ENCODE assay signal across 23 cellular contexts in genomic region chr1:197845886-197846285, GRCh38. TPM values are rescaled to one million over a fixed set of nuclear protein-coding genes. Genes with fewer than 3 reads are reported as not detected.
DNase-seq lines count a peak whose midpoint lies in the region; ATAC-seq, FAIRE-seq and TF ChIP-seq lines count a peak whose summit lies in the region.
"Had no signal": no experiment of that assay in that cellular context is flagged by ENCODE, and none has a peak within 500 bp of the region (broad histone marks: within the 10 kb centered on the region; RNA-seq: fewer than 3 reads in every experiment).

No MANE protein-coding gene starts in this region.

- no peaks in the 10 kb centered on the region for H3K9me3 Mint-ChIP-seq in progenitor cell of endocrine pancreas (ENCODE audit: low read depth)
- H3K9me3 Mint-ChIP-seq: CD4-positive, CD25-positive, alpha-beta regulatory T cell; GM23338 had no signal

- no peaks in the 10 kb centered on the region for H3F3A ChIP-seq in smooth muscle cell (ENCODE audit: low read depth)

- H3K79me2 ChIP-seq in HepG2 (ENCODE audit: insufficient read depth, low read length) (no peaks in the 10 kb centered on the region), K562 (ENCODE audit: control insufficient read depth, insufficient read depth, low read length) (no peaks in the 10 kb centered on the region), smooth muscle cell (ENCODE audit: low read depth) (no peaks in the 10 kb centered on the region)

- TF ChIP-seq RAD21 in HepG2 (CRISPR knock-in tag; IDR thresholded peaks at IDR 0.05) = no peak
- no peak for TF ChIP-seq RAD21 in K562 (CRISPR knock-in tag; conservative IDR thresholded peaks at IDR 0.05 in 1 of 2, IDR thresholded peaks at IDR 0.05 in 1 of 2)

- TF ChIP-seq EP300 in HepG2 (IDR thresholded peaks at IDR 0.05; ENCODE audit: low read depth in 2 of 2, low read length in 2 of 2) (no peak), HepG2 (CRISPR knock-in tag; IDR thresholded peaks at IDR 0.05; ENCODE audit: borderline replicate concordance) (no peak), K562 (IDR thresholded peaks at IDR 0.05; ENCODE audit: low read length) (no peak)

- H3K27ac ChIP-seq in HepG2 (ENCODE audit: extremely low read length, insufficient read depth, low read length) (no peak overlapping the region), right lobe of liver (no peak overlapping the region), K562 (ENCODE audit: extremely low read depth, low read depth, low read length) (no peak overlapping the region), smooth muscle cell (ENCODE audit: low read depth) (no peak overlapping the region)
- H3K27ac ChIP-seq: 22Rv1, BLaER1, C4-2B had no signal

- H4K20me1 ChIP-seq in HepG2 (ENCODE audit: insufficient read depth, low read length) = no peaks in the 10 kb centered on the region
- no peaks in the 10 kb centered on the region for H4K20me1 ChIP-seq in K562 (replicated peaks; ENCODE audit: control insufficient read depth, insufficient read depth, low read length)
- H4K20me1 ChIP-seq in smooth muscle cell (ENCODE audit: low read depth) = no peaks in the 10 kb centered on the region
- H4K20me1 ChIP-seq: BLaER1 had no signal

- no peak overlapping the region for H3K27ac Mint-ChIP-seq in progenitor cell of endocrine pancreas
- H3K27ac Mint-ChIP-seq: B cell; CD8-positive, alpha-beta memory T cell; GM23338 had no signal

- no peak overlapping the region for H3K4me3 ChIP-seq in HepG2 (replicated peaks in 1 of 3; ENCODE audit: insufficient read depth in 1 of 3, low read depth in 2 of 3, low read length in 3 of 3)
- H3K4me3 ChIP-seq in right lobe of liver = no peak overlapping the region
- H3K4me3 ChIP-seq in K562 = no peak overlapping the region
- H3K4me3 ChIP-seq in smooth muscle cell = no peak overlapping the region
- H3K4me3 ChIP-seq: BLaER1, GM23338, HAP-1 had no signal

- no peak for ATAC-seq in HepG2
- no peak for ATAC-seq in right lobe of liver
- no peak for ATAC-seq in K562
- ATAC-seq: GM23338 had no signal

- H3K36me3 Mint-ChIP-seq in progenitor cell of endocrine pancreas (ENCODE audit: insufficient read depth) = no peaks in the 10 kb centered on the region
- H3K36me3 Mint-ChIP-seq: CD4-positive, CD25-positive, alpha-beta regulatory T cell; CD8-positive, alpha-beta memory T cell had no signal

- H3K4me1 Mint-ChIP-seq in progenitor cell of endocrine pancreas (ENCODE audit: low read depth) = no peaks in the 10 kb centered on the region
- H3K4me1 Mint-ChIP-seq: B cell; CD8-positive, alpha-beta memory T cell had no signal

- H3K4me1 ChIP-seq in HepG2 (ENCODE audit: insufficient read depth, low read length) (no peaks in the 10 kb centered on the region), right lobe of liver (no peaks in the 10 kb centered on the region), K562 (replicated peaks in 1 of 2; ENCODE audit: control insufficient read depth in 2 of 2, insufficient read depth in 2 of 2, low read length in 2 of 2) (peaks cover 0 to 7% of the 10 kb centered on the region in 2 experiments; a peak in 3 of 5 replicates), smooth muscle cell (ENCODE audit: low read depth) (peaks cover 5% of the 10 kb centered on the region)
- H3K4me1 ChIP-seq: BLaER1 had no signal

- no peak for TF ChIP-seq CTCF in HepG2 (CRISPR knock-in tag; IDR thresholded peaks at IDR 0.05)
- no peak for TF ChIP-seq CTCF in right lobe of liver (IDR thresholded peaks at IDR 0.05)
- TF ChIP-seq CTCF in K562 (IDR thresholded peaks at IDR 0.05 in 2 of 3, conservative IDR thresholded peaks at IDR 0.05 in 1 of 3; ENCODE audit: insufficient read depth in 2 of 3, low read depth in 1 of 3, low read length in 3 of 3) = no peak
- no peak for TF ChIP-seq CTCF in smooth muscle cell (IDR thresholded peaks at IDR 0.05; ENCODE audit: borderline replicate concordance, insufficient read depth, poor library complexity, severe bottlenecking)
- no peak for TF ChIP-seq CTCF in progenitor cell of endocrine pancreas (IDR thresholded peaks at IDR 0.05; ENCODE audit: unreplicated experiment)

- no peaks in the 10 kb centered on the region for H3K9me1 ChIP-seq in K562 (ENCODE audit: control insufficient read depth, insufficient read depth, low read length)

- in situ Hi-C loops in HepG2 (cut with HindIII; ENCODE audit: extremely low pct_ligation_motif_present, low pct_unique_long_range_greater_than_20kb) = no loop called here
- in situ Hi-C loops in K562 (cut with MboI) = no loop called here

- intact Hi-C loops in HepG2 (cut with micrococcal nuclease; ENCODE audit: unreplicated experiment) = no loop called here
- intact Hi-C loops in right lobe of liver (cut with DNase I) = no loop called here
- intact Hi-C loops in K562 (cut with micrococcal nuclease) = no loop called here
- intact Hi-C loops in posterior vena cava (cut with DNase I) = no loop called here

- no peaks in the 10 kb centered on the region for H3K27me3 Mint-ChIP-seq in progenitor cell of endocrine pancreas
- H3K27me3 Mint-ChIP-seq: B cell had no signal

- CTCF ChIA-PET in HepG2 (lab: Yijun Ruan, JAX; ENCODE audit: low intra/inter-chr PET ratio, low total read pairs) = no interaction called here
- CTCF ChIA-PET in K562 (lab: Yijun Ruan, JAX; ENCODE audit: low intra/inter-chr PET ratio) = no interaction called here

- H3K27me3 ChIP-seq in HepG2 (ENCODE audit: control insufficient read depth in 1 of 2, insufficient read depth in 2 of 2, low read length in 2 of 2) = no peaks in the 10 kb centered on the region
- no peaks in the 10 kb centered on the region for H3K27me3 ChIP-seq in right lobe of liver
- no peaks in the 10 kb centered on the region for H3K27me3 ChIP-seq in K562 (ENCODE audit: control insufficient read depth in 2 of 2, insufficient read depth in 2 of 2, low read length in 2 of 2)
- H3K27me3 ChIP-seq in smooth muscle cell (ENCODE audit: low read depth) = no peaks in the 10 kb centered on the region
- H3K27me3 ChIP-seq: BLaER1 had no signal

- POLR2A ChIA-PET in HepG2 (lab: Yijun Ruan, JAX) = no interaction called here
- POLR2A ChIA-PET in K562 (lab: Yijun Ruan, JAX) = no interaction called here

- DNase-seq in HepG2 (ENCODE audit: low spot score) = no peak
- DNase-seq in right lobe of liver = no peak
- no peak for DNase-seq in K562 (ENCODE audit: extremely low read depth in 1 of 4, low spot score in 3 of 4)
- DNase-seq in smooth muscle cell (lab: John Stamatoyannopoulos, UW; ENCODE audit: unreplicated experiment) = no peak
- no peak for DNase-seq in posterior vena cava (ENCODE audit: low spot score)
- DNase-seq in activated naive CD4-positive, alpha-beta T cell treated with Interleukin-2 at 50 U/mL for 16 hours = no peak
- DNase-seq in progenitor cell of endocrine pancreas (ENCODE audit: low spot score, unreplicated experiment) = no peak
- DNase-seq: CD4-positive, CD25-positive, alpha-beta regulatory T cell; CD8-positive, alpha-beta memory T cell; DMS53; DMS79 treated with DMSO at 0.1 percent for 48 hours; GF-D8 had no signal

- FAIRE-seq in HepG2 (lab: Jason Lieb, UNC) (no peak), K562 (lab: Jason Lieb, UNC) (no peak), islet of Langerhans (lab: Jason Lieb, UNC) (peak; percentile 43)
- FAIRE-seq: A204.1, GM12891, GM18507, H54 had no signal

- no peak overlapping the region for H3K9ac ChIP-seq in HepG2 (ENCODE audit: insufficient read depth, low read depth, low read length)
- H3K9ac ChIP-seq in K562 (ENCODE audit: insufficient read depth in 1 of 2, low read depth in 2 of 2, low read length in 2 of 2) = no peak overlapping the region
- no peak overlapping the region for H3K9ac ChIP-seq in smooth muscle cell (ENCODE audit: low read depth)
- H3K9ac ChIP-seq: BLaER1 had no signal

- WGBS in HepG2 (ENCODE audit: low lambda C conversion rate) = 89% methylated on average over 1 of the region's 1 CpG
- 88% methylated on average over 1 of the region's 1 CpG for WGBS in right lobe of liver (ENCODE audit: insufficient coverage, low coverage, low lambda C conversion rate, missing lambda C conversion rate)
- WGBS in K562 (ENCODE audit: insufficient coverage, low coverage, missing lambda C conversion rate) = 44% methylated on average over 1 of the region's 1 CpG
- WGBS in smooth muscle cell (ENCODE audit: low lambda C conversion rate) = 100% methylated on average over 1 of the region's 1 CpG

- H2AFZ ChIP-seq in HepG2 (ENCODE audit: low read length) = no peak overlapping the region
- no peak overlapping the region for H2AFZ ChIP-seq in K562 (ENCODE audit: low read depth, low read length)
- H2AFZ ChIP-seq in smooth muscle cell (ENCODE audit: low read depth) = peak overlapping the region; percentile 8

- H3K36me3 ChIP-seq in HepG2 (replicated peaks in 1 of 2; ENCODE audit: control insufficient read depth in 1 of 2, insufficient read depth in 2 of 2, low read length in 2 of 2) = no peaks in the 10 kb centered on the region
- H3K36me3 ChIP-seq in right lobe of liver = no peaks in the 10 kb centered on the region
- no peaks in the 10 kb centered on the region for H3K36me3 ChIP-seq in K562 (ENCODE audit: control insufficient read depth, insufficient read depth, low read length)
- no peaks in the 10 kb centered on the region for H3K36me3 ChIP-seq in smooth muscle cell (ENCODE audit: low read depth)
- H3K36me3 ChIP-seq: BLaER1, HAP-1 had no signal

- no peak overlapping the region for H3K4me3 Mint-ChIP-seq in progenitor cell of endocrine pancreas (ENCODE audit: low read depth)
- H3K4me3 Mint-ChIP-seq: B cell; CD4-positive, CD25-positive, alpha-beta regulatory T cell; CD8-positive, alpha-beta memory T cell; GM23338 had no signal

- H3K4me2 ChIP-seq in HepG2 (ENCODE audit: low read depth, low read length) (no peak overlapping the region), K562 (ENCODE audit: insufficient read depth, low read length) (no peak overlapping the region), smooth muscle cell (no peak overlapping the region)
- H3K4me2 ChIP-seq: BLaER1, GM23338 had no signal

- TF ChIP-seq POLR2A in HepG2 (IDR thresholded peaks at IDR 0.05; ENCODE audit: insufficient read depth in 1 of 2, low read depth in 2 of 2, low read length in 2 of 2) (no peak), right lobe of liver (IDR thresholded peaks at IDR 0.05) (no peak), K562 (conservative IDR thresholded peaks at IDR 0.05) (no peak)

- no TSS peak for BruUV-seq in HepG2 (replicated peaks; lab: Mats Ljungman, UMichigan)
- no TSS peak for BruUV-seq in K562 (replicated peaks; lab: Mats Ljungman, UMichigan)

- H3K9me3 ChIP-seq in HepG2 (ENCODE audit: low read length) (no peaks in the 10 kb centered on the region), right lobe of liver (no peaks in the 10 kb centered on the region), K562 (replicated peaks; ENCODE audit: control insufficient read depth, insufficient read depth, low read depth, low read length) (no peaks in the 10 kb centered on the region), smooth muscle cell (replicated peaks; ENCODE audit: low read depth) (no peaks in the 10 kb centered on the region)
- H3K9me3 ChIP-seq: BLaER1, HAP-1 had no signal

RNA-seq across cellular contexts. Expression of gene C1orf53, which starts 56.5 kb away (rescaled TPM):
- 8.5 and 10.1 TPM in 2 replicates for total RNA-seq in HepG2 (2016; rRNA removed; fragmentation: Illumina TruSeq; extraction: Trizol)
- total RNA-seq in HepG2 (2016; cell fraction: cytosol; rRNA removed; fragmentation: Illumina TruSeq; extraction: Trizol; ENCODE audit: low read depth) = 28.8 and 32.5 TPM in 2 replicates
- 9.8 and 11.1 TPM in 2 replicates for total RNA-seq in HepG2 (2016; cell fraction: insoluble cytoplasmic fraction; rRNA removed; fragmentation: Illumina TruSeq; extraction: Trizol)
- 16.0 and 23.8 TPM in 2 replicates for total RNA-seq in HepG2 (2016; cell fraction: membrane; rRNA removed; fragmentation: Illumina TruSeq; extraction: Trizol)
- 2.7 and 4.2 TPM in 2 replicates for total RNA-seq in HepG2 (2016; cell fraction: nucleus; rRNA removed; fragmentation: Illumina TruSeq; extraction: Trizol)
- 4.7 and 5.8 TPM in 2 replicates for polyA plus RNA-seq in HepG2 (2011; rRNA removed)
- 3.7 and 6.1 TPM in 2 replicates for polyA plus RNA-seq in HepG2 (2011; cell fraction: cytosol; rRNA removed)
- polyA plus RNA-seq in HepG2 (2011; cell fraction: nucleus; rRNA removed) = 2.3 and 3.2 TPM in 2 replicates
- 1.9 and 5.4 TPM in 2 replicates for polyA plus RNA-seq in HepG2 (2012)
- polyA plus RNA-seq in HepG2 (2016; cell fraction: cytosol; fragmentation: Illumina TruSeq; extraction: Trizol; ENCODE audit: low read depth) = 38.1 and 46.8 TPM in 2 replicates
- polyA plus RNA-seq in HepG2 (2016; cell fraction: insoluble cytoplasmic fraction; fragmentation: Illumina TruSeq; extraction: Trizol; ENCODE audit: low read depth) = 9.2 and 12.3 TPM in 2 replicates
- polyA plus RNA-seq in HepG2 (2016; cell fraction: membrane; fragmentation: Illumina TruSeq; extraction: Trizol; ENCODE audit: low read depth) = 19.3 and 20.6 TPM in 2 replicates
- 5.6 and 7.0 TPM in 2 replicates for polyA plus RNA-seq in HepG2 (2016; cell fraction: nucleus; fragmentation: Illumina TruSeq; extraction: Trizol; ENCODE audit: insufficient read depth, low read depth)
- polyA minus RNA-seq in HepG2 (2011; rRNA and poly(A)+ RNA removed; ENCODE audit: low replicate concordance) = 2.6 TPM in 1 of 2 replicates, not detected in the other
- polyA minus RNA-seq in HepG2 (2011; cell fraction: cytosol; rRNA and poly(A)+ RNA removed) = 1.6 and 2.0 TPM in 2 replicates
- polyA minus RNA-seq in HepG2 (2011; cell fraction: nucleus; rRNA and poly(A)+ RNA removed) = 1.2 TPM in 2 replicates
- total RNA-seq in right lobe of liver = 1 to 10 TPM; 4.0 to 8.9 (median 6.2) TPM
- total RNA-seq in K562 (2011; cell fraction: chromatin; rRNA removed; ENCODE audit: low replicate concordance) = not detected in 2 replicates
- total RNA-seq in K562 (2011; cell fraction: nucleolus; rRNA removed) = not detected in 2 replicates
- not detected in 2 replicates for total RNA-seq in K562 (2011; cell fraction: nucleoplasm; rRNA removed)
- total RNA-seq in K562 (2014; rRNA removed) = 0.45 and 3.1 TPM in 2 replicates
- 0.73 and 1.6 TPM in 2 replicates for total RNA-seq in K562 (2014; rRNA removed; fragmentation: Illumina TruSeq; extraction: Trizol)
- 3.0 and 3.2 TPM in 2 replicates for total RNA-seq in K562 (2015; rRNA removed; fragmentation: Illumina TruSeq; extraction: Trizol)
- 1.5 and 1.9 TPM in 2 replicates for total RNA-seq in K562 (2021)
- 0.65 and 2.3 TPM in 2 replicates for polyA plus RNA-seq in K562 (2011; rRNA removed)
- 0.81 and 1.6 TPM in 2 replicates for polyA plus RNA-seq in K562 (2011; cell fraction: cytosol; rRNA removed)
- polyA plus RNA-seq in K562 (2011; cell fraction: nucleus; rRNA removed) = not detected in 2 replicates
- 3.0 and 5.0 TPM in 2 replicates for polyA plus RNA-seq in K562 (2012)
- 0.31 and 0.96 TPM in 2 replicates for polyA plus RNA-seq in K562 (2014; fragmentation: Illumina TruSeq; extraction: Trizol)
- 1 to 10 TPM; 1.8 to 2.5 TPM for polyA plus RNA-seq in K562 (2014; fragmentation: Nextera tagmentation; extraction: Ambion mirVana)
- 3.2 and 5.8 TPM in 2 replicates for polyA plus RNA-seq in K562 (2014; rRNA removed)
- 1.1 TPM in 1 of 2 replicates, not detected in the other for polyA minus RNA-seq in K562 (2011; rRNA and poly(A)+ RNA removed)
- not detected in 2 replicates for polyA minus RNA-seq in K562 (2011; cell fraction: cytosol; rRNA and poly(A)+ RNA removed)
- not detected in 2 replicates for polyA minus RNA-seq in K562 (2011; cell fraction: nucleus; rRNA and poly(A)+ RNA removed)
- total RNA-seq in smooth muscle cell = 3.1 and 5.7 TPM in 2 replicates
- 4.5 and 5.4 TPM in 2 replicates for polyA plus RNA-seq in smooth muscle cell
- 1 to 10 TPM; 2.0 to 4.2 TPM for total RNA-seq in posterior vena cava
- 4.0 and 4.3 TPM in 2 replicates for total RNA-seq in progenitor cell of endocrine pancreas
- total RNA-seq: B cell; CD4-positive, CD25-positive, alpha-beta regulatory T cell had no signal
- polyA plus RNA-seq: CD8-positive, alpha-beta memory T cell had no signal

Comparison
In these comparisons a context has a peak if more than half of its experiments do, and no peak if none do; other contexts are left out.
1. Of the 241 proteins assayed by ChIP-seq in both HepG2 and K562: peak only in HepG2: HNRNPK; only in K562: HBP1 and ZNF512; in both: none; in neither: 238.